ENCODE assay signal across 1 cellular context in the genomic region with DNA sequence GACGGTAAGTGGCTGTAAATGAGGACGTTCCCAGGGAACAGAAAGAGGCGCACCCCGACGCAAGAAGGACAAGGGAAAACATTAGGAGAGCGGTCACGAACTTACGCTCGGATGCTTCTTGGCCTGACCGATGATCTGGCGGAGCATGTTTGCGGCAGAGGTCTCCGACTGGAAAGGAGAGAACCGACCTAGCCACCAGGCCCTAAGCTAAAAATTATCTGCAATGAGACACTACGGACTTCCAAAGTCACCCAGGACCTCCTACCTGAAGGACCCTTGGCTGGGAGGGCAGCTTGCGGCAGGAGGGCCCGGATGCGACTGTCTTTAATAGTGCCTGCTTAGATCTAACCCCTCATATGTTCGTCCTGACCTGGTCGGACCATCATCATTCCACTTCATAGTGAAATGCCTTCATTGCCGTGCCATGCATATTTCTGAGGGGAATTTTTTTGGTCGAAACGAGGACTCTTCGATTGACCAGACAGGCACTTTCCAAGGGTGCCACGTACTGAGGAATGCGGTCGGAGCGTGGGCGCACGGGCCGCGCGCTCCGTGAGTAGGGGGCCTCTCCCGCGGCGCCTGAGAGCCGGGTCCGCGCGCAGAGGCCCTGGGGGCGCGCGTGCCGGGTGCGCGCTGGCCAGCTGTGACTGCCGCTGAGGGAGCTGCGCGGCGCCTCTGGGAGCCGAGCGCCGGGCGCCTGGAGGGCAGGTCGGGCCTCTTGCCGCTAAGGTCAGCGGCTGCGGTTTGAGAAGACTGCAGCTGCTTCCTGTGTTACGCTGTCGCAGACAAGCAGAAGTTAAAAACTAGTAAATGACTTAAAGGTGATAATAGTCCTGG.
A peak's percentile ranks its signal among the peaks of the same experiment; 100 is the strongest.
TF ChIP-seq lines count a peak whose summit lies in the region.

No MANE protein-coding gene starts in this region.

TF ChIP-seq in HepG2, 621 proteins besides CTCF, POLR2A, EP300 and RAD21 (continued from another document and continues in another):
- TF ChIP-seq SMARCE1 (IDR thresholded peaks at IDR 0.05; ENCODE audit: borderline replicate concordance) (no peak), KDM3A (CRISPR knock-in tag; IDR thresholded peaks at IDR 0.05; ENCODE audit: low read depth) (no peak), ZNF484 (CRISPR knock-in tag; IDR thresholded peaks at IDR 0.05; ENCODE audit: borderline replicate concordance, low read depth) (no peak), SRSF4 (IDR thresholded peaks at IDR 0.05; ENCODE audit: low read depth, low read length, poor library complexity, severe bottlenecking) (no peak), CREM (IDR thresholded peaks at IDR 0.05) (peak; percentile 43), CREM (CRISPR knock-in tag; IDR thresholded peaks at IDR 0.05) (no peak), ZNF772 (CRISPR knock-in tag; IDR thresholded peaks at IDR 0.05) (no peak), PLRG1 (conservative IDR thresholded peaks at IDR 0.05) (no peak), ZFX (CRISPR knock-in tag; IDR thresholded peaks at IDR 0.05; ENCODE audit: low read depth) (peak; percentile 92), NR2F2 (IDR thresholded peaks at IDR 0.05; ENCODE audit: borderline replicate concordance, low read depth) (no peak; the same call in 1 of the 2 replicates), GFI1 (CRISPR knock-in tag; IDR thresholded peaks at IDR 0.05; ENCODE audit: borderline replicate concordance) (no peak), ATF7-NPFF (CRISPR knock-in tag; IDR thresholded peaks at IDR 0.05; ENCODE audit: low read depth) (no peak; the same call in 1 of the 2 replicates), RBM39 (IDR thresholded peaks at IDR 0.05; ENCODE audit: low read depth, low read length, poor library complexity, severe bottlenecking) (no peak), TARDBP (CRISPR knock-in tag; IDR thresholded peaks at IDR 0.05) (peak; percentile 64; the same call in 1 of the 2 replicates), PHF5A (CRISPR knock-in tag; IDR thresholded peaks at IDR 0.05; ENCODE audit: low read depth, unreplicated experiment) (peak; percentile 60), ZMYM4 (CRISPR knock-in tag; IDR thresholded peaks at IDR 0.05) (no peak; the same call in 1 of the 2 replicates), ZNF614 (CRISPR knock-in tag; IDR thresholded peaks at IDR 0.05; ENCODE audit: borderline replicate concordance) (peak; percentile 92), ZNF329 (CRISPR knock-in tag; IDR thresholded peaks at IDR 0.05; ENCODE audit: low read depth) (no peak), RCOR2 (CRISPR knock-in tag; IDR thresholded peaks at IDR 0.05) (no peak), ZNF788 (CRISPR knock-in tag; IDR thresholded peaks at IDR 0.05; ENCODE audit: borderline replicate concordance) (peak; percentile 64; the same call in 1 of the 2 replicates), SIX1 (CRISPR knock-in tag; IDR thresholded peaks at IDR 0.05; ENCODE audit: borderline replicate concordance) (no peak; the same call in 1 of the 2 replicates), ZNF607 (CRISPR knock-in tag; IDR thresholded peaks at IDR 0.05; ENCODE audit: borderline replicate concordance) (peak; percentile 26; the same call in 1 of the 2 replicates), ZNF792 (CRISPR knock-in tag; IDR thresholded peaks at IDR 0.05) (peak; percentile 61; the same call in 1 of the 2 replicates), SPEN (CRISPR knock-in tag; IDR thresholded peaks at IDR 0.05; ENCODE audit: low read depth) (peak; percentile 88; the same call in 1 of the 2 replicates), SMAD9 (CRISPR knock-in tag; IDR thresholded peaks at IDR 0.05) (no peak), GZF1 (CRISPR knock-in tag; IDR thresholded peaks at IDR 0.05) (0 out of 2 replicates have a peak, but pooled peaks have one; percentile 60), ZNF441 (CRISPR knock-in tag; IDR thresholded peaks at IDR 0.05; ENCODE audit: borderline replicate concordance) (no peak; the same call in none of the 2 replicates)
- TF ChIP-seq, protein P1, sequence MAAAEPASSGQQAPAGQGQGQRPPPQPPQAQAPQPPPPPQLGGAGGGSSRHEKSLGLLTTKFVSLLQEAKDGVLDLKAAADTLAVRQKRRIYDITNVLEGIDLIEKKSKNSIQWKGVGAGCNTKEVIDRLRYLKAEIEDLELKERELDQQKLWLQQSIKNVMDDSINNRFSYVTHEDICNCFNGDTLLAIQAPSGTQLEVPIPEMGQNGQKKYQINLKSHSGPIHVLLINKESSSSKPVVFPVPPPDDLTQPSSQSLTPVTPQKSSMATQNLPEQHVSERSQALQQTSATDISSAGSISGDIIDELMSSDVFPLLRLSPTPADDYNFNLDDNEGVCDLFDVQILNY (CRISPR knock-in tag; conservative IDR thresholded peaks at IDR 0.05), result peak; percentile 54; the same call in 1 of the 2 replicates
- TF ChIP-seq, protein P2, sequence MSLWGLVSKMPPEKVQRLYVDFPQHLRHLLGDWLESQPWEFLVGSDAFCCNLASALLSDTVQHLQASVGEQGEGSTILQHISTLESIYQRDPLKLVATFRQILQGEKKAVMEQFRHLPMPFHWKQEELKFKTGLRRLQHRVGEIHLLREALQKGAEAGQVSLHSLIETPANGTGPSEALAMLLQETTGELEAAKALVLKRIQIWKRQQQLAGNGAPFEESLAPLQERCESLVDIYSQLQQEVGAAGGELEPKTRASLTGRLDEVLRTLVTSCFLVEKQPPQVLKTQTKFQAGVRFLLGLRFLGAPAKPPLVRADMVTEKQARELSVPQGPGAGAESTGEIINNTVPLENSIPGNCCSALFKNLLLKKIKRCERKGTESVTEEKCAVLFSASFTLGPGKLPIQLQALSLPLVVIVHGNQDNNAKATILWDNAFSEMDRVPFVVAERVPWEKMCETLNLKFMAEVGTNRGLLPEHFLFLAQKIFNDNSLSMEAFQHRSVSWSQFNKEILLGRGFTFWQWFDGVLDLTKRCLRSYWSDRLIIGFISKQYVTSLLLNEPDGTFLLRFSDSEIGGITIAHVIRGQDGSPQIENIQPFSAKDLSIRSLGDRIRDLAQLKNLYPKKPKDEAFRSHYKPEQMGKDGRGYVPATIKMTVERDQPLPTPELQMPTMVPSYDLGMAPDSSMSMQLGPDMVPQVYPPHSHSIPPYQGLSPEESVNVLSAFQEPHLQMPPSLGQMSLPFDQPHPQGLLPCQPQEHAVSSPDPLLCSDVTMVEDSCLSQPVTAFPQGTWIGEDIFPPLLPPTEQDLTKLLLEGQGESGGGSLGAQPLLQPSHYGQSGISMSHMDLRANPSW (CRISPR knock-in tag; IDR thresholded peaks at IDR 0.05; ENCODE audit: borderline replicate concordance), result no peak
- TF ChIP-seq, protein P3, sequence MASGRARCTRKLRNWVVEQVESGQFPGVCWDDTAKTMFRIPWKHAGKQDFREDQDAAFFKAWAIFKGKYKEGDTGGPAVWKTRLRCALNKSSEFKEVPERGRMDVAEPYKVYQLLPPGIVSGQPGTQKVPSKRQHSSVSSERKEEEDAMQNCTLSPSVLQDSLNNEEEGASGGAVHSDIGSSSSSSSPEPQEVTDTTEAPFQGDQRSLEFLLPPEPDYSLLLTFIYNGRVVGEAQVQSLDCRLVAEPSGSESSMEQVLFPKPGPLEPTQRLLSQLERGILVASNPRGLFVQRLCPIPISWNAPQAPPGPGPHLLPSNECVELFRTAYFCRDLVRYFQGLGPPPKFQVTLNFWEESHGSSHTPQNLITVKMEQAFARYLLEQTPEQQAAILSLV (CRISPR knock-in tag; IDR thresholded peaks at IDR 0.05; ENCODE audit: borderline replicate concordance), result 0 out of 2 replicates have a peak, but pooled peaks have one; percentile 37
- TF ChIP-seq, protein P4, sequence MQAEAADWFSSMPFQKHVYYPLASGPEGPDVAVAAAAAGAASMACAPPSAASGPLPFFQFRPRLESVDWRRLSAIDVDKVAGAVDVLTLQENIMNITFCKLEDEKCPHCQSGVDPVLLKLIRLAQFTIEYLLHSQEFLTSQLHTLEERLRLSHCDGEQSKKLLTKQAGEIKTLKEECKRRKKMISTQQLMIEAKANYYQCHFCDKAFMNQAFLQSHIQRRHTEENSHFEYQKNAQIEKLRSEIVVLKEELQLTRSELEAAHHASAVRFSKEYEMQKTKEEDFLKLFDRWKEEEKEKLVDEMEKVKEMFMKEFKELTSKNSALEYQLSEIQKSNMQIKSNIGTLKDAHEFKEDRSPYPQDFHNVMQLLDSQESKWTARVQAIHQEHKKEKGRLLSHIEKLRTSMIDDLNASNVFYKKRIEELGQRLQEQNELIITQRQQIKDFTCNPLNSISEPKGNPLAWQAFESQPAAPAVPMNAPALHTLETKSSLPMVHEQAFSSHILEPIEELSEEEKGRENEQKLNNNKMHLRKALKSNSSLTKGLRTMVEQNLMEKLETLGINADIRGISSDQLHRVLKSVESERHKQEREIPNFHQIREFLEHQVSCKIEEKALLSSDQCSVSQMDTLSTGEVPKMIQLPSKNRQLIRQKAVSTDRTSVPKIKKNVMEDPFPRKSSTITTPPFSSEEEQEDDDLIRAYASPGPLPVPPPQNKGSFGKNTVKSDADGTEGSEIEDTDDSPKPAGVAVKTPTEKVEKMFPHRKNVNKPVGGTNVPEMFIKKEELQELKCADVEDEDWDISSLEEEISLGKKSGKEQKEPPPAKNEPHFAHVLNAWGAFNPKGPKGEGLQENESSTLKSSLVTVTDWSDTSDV (CRISPR knock-in tag; IDR thresholded peaks at IDR 0.05), result no peak
- TF ChIP-seq, protein P5, sequence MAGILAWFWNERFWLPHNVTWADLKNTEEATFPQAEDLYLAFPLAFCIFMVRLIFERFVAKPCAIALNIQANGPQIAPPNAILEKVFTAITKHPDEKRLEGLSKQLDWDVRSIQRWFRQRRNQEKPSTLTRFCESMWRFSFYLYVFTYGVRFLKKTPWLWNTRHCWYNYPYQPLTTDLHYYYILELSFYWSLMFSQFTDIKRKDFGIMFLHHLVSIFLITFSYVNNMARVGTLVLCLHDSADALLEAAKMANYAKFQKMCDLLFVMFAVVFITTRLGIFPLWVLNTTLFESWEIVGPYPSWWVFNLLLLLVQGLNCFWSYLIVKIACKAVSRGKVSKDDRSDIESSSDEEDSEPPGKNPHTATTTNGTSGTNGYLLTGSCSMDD (CRISPR knock-in tag; IDR thresholded peaks at IDR 0.05), result no peak
- TF ChIP-seq, protein P6, sequence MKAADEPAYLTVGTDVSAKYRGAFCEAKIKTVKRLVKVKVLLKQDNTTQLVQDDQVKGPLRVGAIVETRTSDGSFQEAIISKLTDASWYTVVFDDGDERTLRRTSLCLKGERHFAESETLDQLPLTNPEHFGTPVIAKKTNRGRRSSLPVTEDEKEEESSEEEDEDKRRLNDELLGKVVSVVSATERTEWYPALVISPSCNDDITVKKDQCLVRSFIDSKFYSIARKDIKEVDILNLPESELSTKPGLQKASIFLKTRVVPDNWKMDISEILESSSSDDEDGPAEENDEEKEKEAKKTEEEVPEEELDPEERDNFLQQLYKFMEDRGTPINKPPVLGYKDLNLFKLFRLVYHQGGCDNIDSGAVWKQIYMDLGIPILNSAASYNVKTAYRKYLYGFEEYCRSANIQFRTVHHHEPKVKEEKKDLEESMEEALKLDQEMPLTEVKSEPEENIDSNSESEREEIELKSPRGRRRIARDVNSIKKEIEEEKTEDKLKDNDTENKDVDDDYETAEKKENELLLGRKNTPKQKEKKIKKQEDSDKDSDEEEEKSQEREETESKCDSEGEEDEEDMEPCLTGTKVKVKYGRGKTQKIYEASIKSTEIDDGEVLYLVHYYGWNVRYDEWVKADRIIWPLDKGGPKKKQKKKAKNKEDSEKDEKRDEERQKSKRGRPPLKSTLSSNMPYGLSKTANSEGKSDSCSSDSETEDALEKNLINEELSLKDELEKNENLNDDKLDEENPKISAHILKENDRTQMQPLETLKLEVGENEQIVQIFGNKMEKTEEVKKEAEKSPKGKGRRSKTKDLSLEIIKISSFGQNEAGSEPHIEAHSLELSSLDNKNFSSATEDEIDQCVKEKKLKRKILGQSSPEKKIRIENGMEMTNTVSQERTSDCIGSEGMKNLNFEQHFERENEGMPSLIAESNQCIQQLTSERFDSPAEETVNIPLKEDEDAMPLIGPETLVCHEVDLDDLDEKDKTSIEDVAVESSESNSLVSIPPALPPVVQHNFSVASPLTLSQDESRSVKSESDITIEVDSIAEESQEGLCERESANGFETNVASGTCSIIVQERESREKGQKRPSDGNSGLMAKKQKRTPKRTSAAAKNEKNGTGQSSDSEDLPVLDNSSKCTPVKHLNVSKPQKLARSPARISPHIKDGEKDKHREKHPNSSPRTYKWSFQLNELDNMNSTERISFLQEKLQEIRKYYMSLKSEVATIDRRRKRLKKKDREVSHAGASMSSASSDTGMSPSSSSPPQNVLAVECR (CRISPR knock-in tag; IDR thresholded peaks at IDR 0.05; ENCODE audit: borderline replicate concordance), result peak; percentile 85
- TF ChIP-seq, protein P7, sequence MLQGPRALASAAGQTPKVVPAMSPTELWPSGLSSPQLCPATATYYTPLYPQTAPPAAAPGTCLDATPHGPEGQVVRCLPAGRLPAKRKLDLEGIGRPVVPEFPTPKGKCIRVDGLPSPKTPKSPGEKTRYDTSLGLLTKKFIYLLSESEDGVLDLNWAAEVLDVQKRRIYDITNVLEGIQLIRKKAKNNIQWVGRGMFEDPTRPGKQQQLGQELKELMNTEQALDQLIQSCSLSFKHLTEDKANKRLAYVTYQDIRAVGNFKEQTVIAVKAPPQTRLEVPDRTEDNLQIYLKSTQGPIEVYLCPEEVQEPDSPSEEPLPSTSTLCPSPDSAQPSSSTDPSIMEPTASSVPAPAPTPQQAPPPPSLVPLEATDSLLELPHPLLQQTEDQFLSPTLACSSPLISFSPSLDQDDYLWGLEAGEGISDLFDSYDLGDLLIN (CRISPR knock-in tag; IDR thresholded peaks at IDR 0.05; ENCODE audit: borderline replicate concordance), result no peak
- TF ChIP-seq, protein P8, sequence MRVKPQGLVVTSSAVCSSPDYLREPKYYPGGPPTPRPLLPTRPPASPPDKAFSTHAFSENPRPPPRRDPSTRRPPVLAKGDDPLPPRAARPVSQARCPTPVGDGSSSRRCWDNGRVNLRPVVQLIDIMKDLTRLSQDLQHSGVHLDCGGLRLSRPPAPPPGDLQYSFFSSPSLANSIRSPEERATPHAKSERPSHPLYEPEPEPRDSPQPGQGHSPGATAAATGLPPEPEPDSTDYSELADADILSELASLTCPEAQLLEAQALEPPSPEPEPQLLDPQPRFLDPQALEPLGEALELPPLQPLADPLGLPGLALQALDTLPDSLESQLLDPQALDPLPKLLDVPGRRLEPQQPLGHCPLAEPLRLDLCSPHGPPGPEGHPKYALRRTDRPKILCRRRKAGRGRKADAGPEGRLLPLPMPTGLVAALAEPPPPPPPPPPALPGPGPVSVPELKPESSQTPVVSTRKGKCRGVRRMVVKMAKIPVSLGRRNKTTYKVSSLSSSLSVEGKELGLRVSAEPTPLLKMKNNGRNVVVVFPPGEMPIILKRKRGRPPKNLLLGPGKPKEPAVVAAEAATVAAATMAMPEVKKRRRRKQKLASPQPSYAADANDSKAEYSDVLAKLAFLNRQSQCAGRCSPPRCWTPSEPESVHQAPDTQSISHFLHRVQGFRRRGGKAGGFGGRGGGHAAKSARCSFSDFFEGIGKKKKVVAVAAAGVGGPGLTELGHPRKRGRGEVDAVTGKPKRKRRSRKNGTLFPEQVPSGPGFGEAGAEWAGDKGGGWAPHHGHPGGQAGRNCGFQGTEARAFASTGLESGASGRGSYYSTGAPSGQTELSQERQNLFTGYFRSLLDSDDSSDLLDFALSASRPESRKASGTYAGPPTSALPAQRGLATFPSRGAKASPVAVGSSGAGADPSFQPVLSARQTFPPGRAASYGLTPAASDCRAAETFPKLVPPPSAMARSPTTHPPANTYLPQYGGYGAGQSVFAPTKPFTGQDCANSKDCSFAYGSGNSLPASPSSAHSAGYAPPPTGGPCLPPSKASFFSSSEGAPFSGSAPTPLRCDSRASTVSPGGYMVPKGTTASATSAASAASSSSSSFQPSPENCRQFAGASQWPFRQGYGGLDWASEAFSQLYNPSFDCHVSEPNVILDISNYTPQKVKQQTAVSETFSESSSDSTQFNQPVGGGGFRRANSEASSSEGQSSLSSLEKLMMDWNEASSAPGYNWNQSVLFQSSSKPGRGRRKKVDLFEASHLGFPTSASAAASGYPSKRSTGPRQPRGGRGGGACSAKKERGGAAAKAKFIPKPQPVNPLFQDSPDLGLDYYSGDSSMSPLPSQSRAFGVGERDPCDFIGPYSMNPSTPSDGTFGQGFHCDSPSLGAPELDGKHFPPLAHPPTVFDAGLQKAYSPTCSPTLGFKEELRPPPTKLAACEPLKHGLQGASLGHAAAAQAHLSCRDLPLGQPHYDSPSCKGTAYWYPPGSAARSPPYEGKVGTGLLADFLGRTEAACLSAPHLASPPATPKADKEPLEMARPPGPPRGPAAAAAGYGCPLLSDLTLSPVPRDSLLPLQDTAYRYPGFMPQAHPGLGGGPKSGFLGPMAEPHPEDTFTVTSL (CRISPR knock-in tag; IDR thresholded peaks at IDR 0.05; ENCODE audit: borderline replicate concordance), result no peak
